20 cellular contexts compared by ENCODE assay signal in genomic region chr4:94349193-94349592, GRCh38. TPM values are rescaled to one million over a fixed set of nuclear protein-coding genes. Genes with fewer than 3 reads are reported as not detected.
A peak's percentile ranks its signal among the peaks of the same experiment; 100 is the strongest.
DNase-seq lines count a peak whose midpoint lies in the region; ATAC-seq, FAIRE-seq and TF ChIP-seq lines count a peak whose summit lies in the region.
"Had no signal": no experiment of that assay in that cellular context is flagged by ENCODE, and none has a peak within 500 bp of the region (broad histone marks: within the 10 kb centered on the region; RNA-seq: fewer than 3 reads in every experiment).

No MANE protein-coding gene starts in this region.

- BruUV-seq in A673 (replicated peaks; lab: Mats Ljungman, UMichigan) (no TSS peak), HCT116 (replicated peaks; lab: Mats Ljungman, UMichigan) (no TSS peak)

- no peaks in the 10 kb centered on the region for H3K79me2 ChIP-seq in HCT116 (ENCODE audit: insufficient read depth, low read length)

- H3K36me3 ChIP-seq in A673 (ENCODE audit: insufficient read depth, low read length, poor library complexity, severe bottlenecking): no peaks in the 10 kb centered on the region
- H3K36me3 ChIP-seq in HCT116 (ENCODE audit: control insufficient read depth in 1 of 2, insufficient read depth in 2 of 2, low read length in 2 of 2): no peaks in the 10 kb centered on the region
- H3K36me3 ChIP-seq: heart right ventricle had no signal

- peaks cover 33% of the 10 kb centered on the region for H3K4me1 Mint-ChIP-seq in activated naive CD8-positive, alpha-beta T cell (ENCODE audit: low read depth)

- H3K27ac ChIP-seq in A673 (ENCODE audit: low read depth, low read length, poor library complexity, severe bottlenecking) (no peak overlapping the region), HCT116 (ENCODE audit: low read depth, low read length) (no peak overlapping the region)
- H3K27ac ChIP-seq: heart right ventricle, HL-60 had no signal

- no peak overlapping the region for H3K4me2 ChIP-seq in HCT116 (ENCODE audit: low read length)

- H3K36me3 Mint-ChIP-seq in activated naive CD8-positive, alpha-beta T cell: no peaks in the 10 kb centered on the region

- intact Hi-C loops in A673 (cut with micrococcal nuclease; ENCODE audit: unreplicated experiment): no loop called here
- intact Hi-C loops in HCT116 (cut with micrococcal nuclease): no loop called here
- intact Hi-C loops in sciatic nerve (cut with DNase I): no loop called here

- H3K4me1 ChIP-seq in A673 (ENCODE audit: insufficient read depth, low read length, poor library complexity, severe bottlenecking) (no peaks in the 10 kb centered on the region), HCT116 (ENCODE audit: control insufficient read depth in 1 of 2, insufficient read depth in 2 of 2, low read length in 2 of 2) (0 out of 4 replicates have a peak, but pooled peaks cover 0 to 3% of the 10 kb centered on the region in 2 experiments)

- POLR2A ChIA-PET in A673 (lab: Charles Lee; ENCODE audit: low non-redundant PET) (no interaction called here), HCT116 (lab: Charles Lee) (no interaction called here)

- no peak overlapping the region for H3K4me3 ChIP-seq in A673 (ENCODE audit: low read depth, low read length, poor library complexity, severe bottlenecking)
- H3K4me3 ChIP-seq in HCT116 (replicated peaks in 1 of 2; ENCODE audit: low read depth in 1 of 2, low read length in 2 of 2): no peak overlapping the region
- H3K4me3 ChIP-seq in fibroblast of villous mesenchyme (ENCODE audit: low read depth, low read length): no peak overlapping the region
- H3K4me3 ChIP-seq: heart right ventricle had no signal

- peak; percentile 21 for DNase-seq in A673 (ENCODE audit: low spot score)
- DNase-seq in HCT116 (ENCODE audit: low read depth, low spot score): no peak
- peak; percentile 21 for DNase-seq in fibroblast of villous mesenchyme (ENCODE audit: low read depth)
- no peak for DNase-seq in D721Med (ENCODE audit: insufficient read length, low spot score)
- DNase-seq in cortex of kidney (lab: John Stamatoyannopoulos, UW): no peak
- DNase-seq in sciatic nerve (ENCODE audit: low spot score): no peak
- DNase-seq in SK-N-DZ (ENCODE audit: low spot score): no peak
- DNase-seq: activated CD4-positive, CD25-positive, alpha-beta regulatory T cell; heart right ventricle; KG1; kidney; mesendoderm; NCI-H1105; NCI-H2171 had no signal

- H3K9me3 Mint-ChIP-seq in activated naive CD8-positive, alpha-beta T cell (ENCODE audit: low read depth): no peaks in the 10 kb centered on the region
- H3K9me3 Mint-ChIP-seq: neural crest cell had no signal

- no peak for FAIRE-seq in D721Med (lab: Jason Lieb, UNC)
- FAIRE-seq: RCC 7860 had no signal

- H2AFZ ChIP-seq in HCT116 (ENCODE audit: low read depth, low read length, poor library complexity, severe bottlenecking): no peak overlapping the region

- H3K9me3 ChIP-seq in A673 (ENCODE audit: low read depth, low read length, poor library complexity, severe bottlenecking): no peaks in the 10 kb centered on the region
- no peaks in the 10 kb centered on the region for H3K9me3 ChIP-seq in HCT116 (ENCODE audit: control insufficient read depth in 1 of 2, insufficient read depth in 1 of 2, low read depth in 1 of 2, low read length in 2 of 2)
- H3K9me3 ChIP-seq: heart right ventricle had no signal

- TF ChIP-seq RAD21 in HCT116 (IDR thresholded peaks at IDR 0.05; ENCODE audit: low read depth): no peak

- TF ChIP-seq POLR2A in HCT116 (IDR thresholded peaks at IDR 0.05; ENCODE audit: borderline replicate concordance, extremely low read depth, insufficient read depth, insufficient read length): no peak

- H3K27me3 Mint-ChIP-seq in activated naive CD8-positive, alpha-beta T cell: peaks cover 3% of the 10 kb centered on the region

- no peaks in the 10 kb centered on the region for H3K9me2 ChIP-seq in HCT116 (ENCODE audit: insufficient read depth)

- H3K9ac ChIP-seq in HCT116 (ENCODE audit: low read length): no peak overlapping the region

- H3K4me3 Mint-ChIP-seq in activated naive CD8-positive, alpha-beta T cell: no peak overlapping the region
- H3K4me3 Mint-ChIP-seq: neural crest cell had no signal

- RAD21 ChIA-PET in HCT116 (lab: Charles Lee; ENCODE audit: low non-redundant PET in 1 of 2, low total read pairs in 2 of 2, uncharacterized antibody in 2 of 2, unreplicated experiment in 2 of 2): no interaction called here

- H4K20me1 ChIP-seq in HCT116 (ENCODE audit: insufficient read depth): no peaks in the 10 kb centered on the region

- H3K27me3 ChIP-seq in A673 (replicated peaks; ENCODE audit: insufficient read depth, low read depth, low read length, poor library complexity) (no peaks in the 10 kb centered on the region), HCT116 (ENCODE audit: insufficient read depth, low read length) (no peaks in the 10 kb centered on the region)
- H3K27me3 ChIP-seq: heart right ventricle had no signal

- TF ChIP-seq CTCF in A673 (conservative IDR thresholded peaks at IDR 0.05; ENCODE audit: low read depth, low read length) (no peak), HCT116 (IDR thresholded peaks at IDR 0.05 in 2 of 3, conservative IDR thresholded peaks at IDR 0.05 in 1 of 3; ENCODE audit: borderline replicate concordance in 1 of 3, insufficient read depth in 1 of 3, low read depth in 2 of 3, low read length in 2 of 3) (no peak), fibroblast of villous mesenchyme (IDR thresholded peaks at IDR 0.05; ENCODE audit: insufficient read depth, low read depth, low read length) (no peak), D721Med (IDR thresholded peaks at IDR 0.05; ENCODE audit: insufficient read depth, missing control alignments) (no peak)

- peak overlapping the region; percentile 79 for H3K27ac Mint-ChIP-seq in activated naive CD8-positive, alpha-beta T cell

- CTCF ChIA-PET in A673 (lab: Charles Lee): no interaction called here
- CTCF ChIA-PET in HCT116 (lab: Charles Lee): no interaction called here

- ATAC-seq in HCT116 (no peak), sciatic nerve (no peak)
- ATAC-seq: heart right ventricle had no signal

TF ChIP-seq in HCT116, 20 proteins besides CTCF, POLR2A, EP300 and RAD21:
- TF ChIP-seq SIN3A (IDR thresholded peaks at IDR 0.05; ENCODE audit: low read depth) (no peak), CBX3 (IDR thresholded peaks at IDR 0.05; ENCODE audit: low read depth) (no peak), FOSL1 (IDR thresholded peaks at IDR 0.05; ENCODE audit: low read depth) (peak; percentile 31; the same call in 1 of the 2 replicates), TCF7L2 (IDR thresholded peaks at IDR 0.05; ENCODE audit: borderline replicate concordance, extremely low read depth, insufficient read depth, insufficient read length) (peak; percentile 45), JUND (IDR thresholded peaks at IDR 0.05) (0 out of 2 replicates have a peak, but pooled peaks have one; percentile 13)

RNA-seq across cellular contexts. Expression of gene HPGDS, which starts 6.6 kb away (rescaled TPM):
- total RNA-seq in A673 (2021) (not detected in 2 replicates), HCT116 (2021; ENCODE audit: unreplicated experiment) (not detected), fibroblast of villous mesenchyme (not detected in 2 replicates), sciatic nerve (4.7 TPM)
- polyA plus RNA-seq in HCT116 (2012): 0.04 TPM in 1 of 2 replicates, not detected in the other
- not detected in 2 replicates for polyA plus RNA-seq in SK-N-DZ (2014; cell fraction: cytosol; rRNA removed)
- polyA plus RNA-seq in SK-N-DZ (2014; cell fraction: nucleus; rRNA removed): not detected in 2 replicates
- total RNA-seq: epithelial cell of proximal tubule, neural crest cell, renal cortical epithelial cell had no signal

Comparison
In these comparisons a context has a peak if more than half of its experiments do, and no peak if none do; other contexts are left out.
1. DNase-seq: peak in A673 (single experiment) and fibroblast of villous mesenchyme (single experiment); none in HCT116 (single experiment), D721Med (single experiment), cortex of kidney (single experiment), sciatic nerve (single experiment) and SK-N-DZ (single experiment).